In genomic region chr5:157269763-157270272, GRCh38 we compare ENCODE assay signal across 10 cellular contexts. TPM values are rescaled to one million over a fixed set of nuclear protein-coding genes. Genes with fewer than 3 reads are reported as not detected.
DNase-seq lines count a peak whose midpoint lies in the region; ATAC-seq and TF ChIP-seq lines count a peak whose summit lies in the region.
"Had no signal": no experiment of that assay in that cellular context is flagged by ENCODE, and none has a peak within 500 bp of the region (broad histone marks: within the 10 kb centered on the region; RNA-seq: fewer than 3 reads in every experiment).

No MANE protein-coding gene starts in this region.

- peak overlapping the region; percentile 71 for H3K4me3 Mint-ChIP-seq in activated CD4-positive, alpha-beta memory T cell treated with anti-CD3 and anti-CD28 coated beads for 36 hours

- no peak overlapping the region for H3K9ac ChIP-seq in PC-3 (ENCODE audit: low read length)

- peaks cover 9 to 84% of the 10 kb centered on the region in 2 donors for H3K4me1 ChIP-seq in left lung
- H3K4me1 ChIP-seq in PC-3 (ENCODE audit: insufficient read depth, low read length), result peaks cover 11% of the 10 kb centered on the region

- no peaks in the 10 kb centered on the region for H4K20me1 ChIP-seq in PC-3 (ENCODE audit: low read length)

- H3K9me3 ChIP-seq in left lung (no peaks in the 10 kb centered on the region), PC-3 (ENCODE audit: low read length) (no peaks in the 10 kb centered on the region)

- H3F3A ChIP-seq in PC-3 (ENCODE audit: low read length, unreplicated experiment), result no peaks in the 10 kb centered on the region

- DNase-seq in stimulated activated CD4-positive, alpha-beta T cell treated with anti-CD3 and anti-CD28 coated beads, Interleukin-1b, Interleukin-23, amount 100 ng/mL, for 48 hours, result peak; percentile 45
- no peak for DNase-seq in stimulated activated CD4-positive, alpha-beta T cell treated with anti-CD3 and anti-CD28 coated beads, Interleukin-4, amount 100 ng/mL, for 4 hours
- DNase-seq in activated CD4-positive, alpha-beta memory T cell treated with anti-CD3 and anti-CD28 coated beads for 36 hours, result peak; percentile 65
- DNase-seq in left lung (no peak), DMS53 (lab: John Stamatoyannopoulos, UW) (no peak), PC-3 (no peak), AG08396 (ENCODE audit: low spot score) (no peak), iPS-NIHi7 (ENCODE audit: extremely low spot score) (no peak)
- DNase-seq: hypothalamus, NCI-H1436 treated with DMSO at 0.1 percent for 48 hours had no signal

- H3K36me3 ChIP-seq in left lung (no peaks in the 10 kb centered on the region), PC-3 (ENCODE audit: low read depth, low read length) (no peaks in the 10 kb centered on the region)

- no peaks in the 10 kb centered on the region for H3K79me2 ChIP-seq in PC-3 (ENCODE audit: low read length)

- H3K9me2 ChIP-seq in PC-3 (replicated peaks; ENCODE audit: low read length), result no peaks in the 10 kb centered on the region

- H3K27ac ChIP-seq in left lung (peak overlapping the region; percentile 72 to 89), PC-3 (ENCODE audit: low read length) (no peak overlapping the region)

- H3K27ac Mint-ChIP-seq in activated CD4-positive, alpha-beta memory T cell treated with anti-CD3 and anti-CD28 coated beads for 36 hours, result peak overlapping the region; percentile 89

- H3K4me3 ChIP-seq in left lung, result no peak overlapping the region
- H3K4me3 ChIP-seq in PC-3 (ENCODE audit: low read length), result no peak overlapping the region

- no peak for ATAC-seq in left lung
- no peak for ATAC-seq in PC-3

- no peak for TF ChIP-seq CTCF in left lung (IDR thresholded peaks at IDR 0.05)
- no peak for TF ChIP-seq CTCF in PC-3 (conservative IDR thresholded peaks at IDR 0.05; ENCODE audit: low read depth, low read length)

- peaks cover 82% of the 10 kb centered on the region for H3K4me1 Mint-ChIP-seq in activated CD4-positive, alpha-beta memory T cell treated with anti-CD3 and anti-CD28 coated beads for 36 hours (ENCODE audit: low read depth)

- no peaks in the 10 kb centered on the region for H3K9me3 Mint-ChIP-seq in activated CD4-positive, alpha-beta memory T cell treated with anti-CD3 and anti-CD28 coated beads for 36 hours

- BruUV-seq in PC-3 (replicated peaks; lab: Mats Ljungman, UMichigan), result no TSS peak

- no peak overlapping the region for H2AFZ ChIP-seq in PC-3 (ENCODE audit: low read length)

- intact Hi-C loops in activated CD4-positive, alpha-beta memory T cell treated with anti-CD3 and anti-CD28 coated beads for 36 hours (cut with micrococcal nuclease), result loop anchor here (5.0 kb wide), 3 partner anchors 348 to 1937 kb away; partner anchors contain the start of genes RNF145 and THG1L
- intact Hi-C loops in left lung (cut with DNase I) (no loop called here), PC-3 (cut with micrococcal nuclease) (loop anchor here (5.0 kb wide), 1 partner anchor 123 kb away; no protein-coding TSS in a partner anchor)

- CTCF ChIA-PET in activated CD4-positive, alpha-beta memory T cell treated with anti-CD3 and anti-CD28 coated beads for 36 hours (lab: Charles Lee), result no interaction called here
- CTCF ChIA-PET in PC-3 (lab: Charles Lee), result no interaction called here

- peaks cover 42% of the 10 kb centered on the region for H3K36me3 Mint-ChIP-seq in activated CD4-positive, alpha-beta memory T cell treated with anti-CD3 and anti-CD28 coated beads for 36 hours

- peaks cover 0 to 14% of the 10 kb centered on the region in 2 donors for H3K27me3 ChIP-seq in left lung
- no peaks in the 10 kb centered on the region for H3K27me3 ChIP-seq in PC-3 (ENCODE audit: low read length)

- POLR2A ChIA-PET in activated CD4-positive, alpha-beta memory T cell treated with anti-CD3 and anti-CD28 coated beads for 36 hours (lab: Charles Lee), result interaction anchor here (0.6 to 1.1 kb wide), 4 partner anchors 20 to 88 kb away, joined by 3 read pairs; no protein-coding TSS in a partner anchor
- POLR2A ChIA-PET in PC-3 (lab: Charles Lee; ENCODE audit: unreplicated experiment), result no interaction called here

- H3K4me2 ChIP-seq in PC-3 (ENCODE audit: low read length), result no peak overlapping the region

- no peaks in the 10 kb centered on the region for H3K27me3 Mint-ChIP-seq in activated CD4-positive, alpha-beta memory T cell treated with anti-CD3 and anti-CD28 coated beads for 36 hours

RNA-seq across cellular contexts. Expression of gene CYFIP2, which starts 3.9 kb away (rescaled TPM):
- 100 to 1,000 TPM; 319 to 321 TPM for total RNA-seq in activated CD4-positive, alpha-beta memory T cell treated with anti-CD3 and anti-CD28 coated beads for 36 hours
- total RNA-seq in left lung, result 10 to 100 TPM; 48.7 to 63.4 TPM
- total RNA-seq in PC-3 (2014; rRNA removed), result 30.4 and 36.0 TPM in 2 replicates

Comparison
In these comparisons a context has a peak if more than half of its experiments do, and no peak if none do; other contexts are left out.
1. DNase-seq: peak in stimulated activated CD4-positive, alpha-beta T cell treated with anti-CD3 and anti-CD28 coated beads, Interleukin-1b, Interleukin-23, amount 100 ng/mL, for 48 hours (single experiment) and activated CD4-positive, alpha-beta memory T cell treated with anti-CD3 and anti-CD28 coated beads for 36 hours (single experiment); none in stimulated activated CD4-positive, alpha-beta T cell treated with anti-CD3 and anti-CD28 coated beads, Interleukin-4, amount 100 ng/mL, for 4 hours (0 of 2), left lung (0 of 2), DMS53 (single experiment), PC-3 (single experiment), AG08396 (single experiment) and iPS-NIHi7 (single experiment).
2. intact Hi-C loops: an anchor here in activated CD4-positive, alpha-beta memory T cell treated with anti-CD3 and anti-CD28 coated beads for 36 hours (5.0 kb wide) and PC-3 (5.0 kb wide); none called in left lung.